12 cellular contexts compared by ENCODE assay signal in genomic region chr3:125651246-125651645, GRCh38. TPM values are rescaled to one million over a fixed set of nuclear protein-coding genes. Genes with fewer than 3 reads are reported as not detected.
DNase-seq lines count a peak whose midpoint lies in the region; ATAC-seq and TF ChIP-seq lines count a peak whose summit lies in the region.
"Had no signal": no experiment of that assay in that cellular context is flagged by ENCODE, and none has a peak within 500 bp of the region (broad histone marks: within the 10 kb centered on the region; RNA-seq: fewer than 3 reads in every experiment).

No MANE protein-coding gene starts in this region.

- no peak overlapping the region for H3K4me2 ChIP-seq in mammary epithelial cell (ENCODE audit: insufficient read depth, low read depth, low read length)
- no peak overlapping the region for H3K4me2 ChIP-seq in smooth muscle cell

- H3K27ac ChIP-seq in mammary epithelial cell (ENCODE audit: insufficient read depth, low read depth, low read length) (no peak overlapping the region), lung (ENCODE audit: low read depth in 1 of 2, low read length in 1 of 2) (peak overlapping the region in 1 of 2 donors; percentile 32), smooth muscle cell (ENCODE audit: low read depth) (no peak overlapping the region)
- H3K27ac ChIP-seq: right atrium auricular region had no signal

- H3K79me2 ChIP-seq in mammary epithelial cell (ENCODE audit: insufficient read depth, low read length) (no peaks in the 10 kb centered on the region), smooth muscle cell (ENCODE audit: low read depth) (no peaks in the 10 kb centered on the region)

- H3F3A ChIP-seq in smooth muscle cell (ENCODE audit: low read depth): no peaks in the 10 kb centered on the region

- no peaks in the 10 kb centered on the region for H3K4me1 Mint-ChIP-seq in activated CD4-positive, alpha-beta T cell treated with anti-CD3 and anti-CD28 coated beads for 36 hours

- WGBS in mammary epithelial cell (ENCODE audit: low coverage, missing lambda C conversion rate): 81% methylated on average over 5 of the region's 5 CpGs
- 70 to 79% methylated on average over 5 of the region's 5 CpGs for WGBS in lung, 2 donors
- WGBS in smooth muscle cell (ENCODE audit: low lambda C conversion rate): 75% methylated on average over 5 of the region's 5 CpGs

- H3K36me3 ChIP-seq in mammary epithelial cell (ENCODE audit: insufficient read depth, low read length): no peaks in the 10 kb centered on the region
- no peaks in the 10 kb centered on the region for H3K36me3 ChIP-seq in lung (ENCODE audit: control insufficient read depth in 2 of 2, insufficient read depth in 2 of 2, low read length in 2 of 2)
- no peaks in the 10 kb centered on the region for H3K36me3 ChIP-seq in smooth muscle cell (ENCODE audit: low read depth)
- H3K36me3 ChIP-seq: HAP-1, right atrium auricular region had no signal

- dilution Hi-C loops in mammary epithelial cell (cut with HindIII; ENCODE audit: low sequenced_read_pairs): no loop called here

- H3K9ac ChIP-seq in mammary epithelial cell (ENCODE audit: insufficient read depth, low read length) (no peak overlapping the region), smooth muscle cell (ENCODE audit: low read depth) (no peak overlapping the region)

- H2AFZ ChIP-seq in mammary epithelial cell (ENCODE audit: low read depth, low read length) (no peak overlapping the region), smooth muscle cell (ENCODE audit: low read depth) (no peak overlapping the region)

- in situ Hi-C loops in mammary epithelial cell (cut with MboI; ENCODE audit: low sequenced_read_pairs in 2 of 2): no loop called here

- CTCF ChIA-PET in mammary epithelial cell (lab: Charles Lee; ENCODE audit: low non-redundant PET): no interaction called here
- CTCF ChIA-PET in activated CD4-positive, alpha-beta T cell treated with anti-CD3 and anti-CD28 coated beads for 36 hours (lab: Charles Lee): no interaction called here

- H3K27me3 Mint-ChIP-seq in activated CD4-positive, alpha-beta T cell treated with anti-CD3 and anti-CD28 coated beads for 36 hours: no peaks in the 10 kb centered on the region

- H3K36me3 Mint-ChIP-seq in activated CD4-positive, alpha-beta T cell treated with anti-CD3 and anti-CD28 coated beads for 36 hours (ENCODE audit: low read depth): no peaks in the 10 kb centered on the region

- POLR2A ChIA-PET in activated CD4-positive, alpha-beta T cell treated with anti-CD3 and anti-CD28 coated beads for 36 hours (lab: Charles Lee): interaction anchor here (0.7 kb wide), 1 partner anchor 1512 kb away, joined by 6 read pairs; no protein-coding TSS in a partner anchor

- DNase-seq in EH (ENCODE audit: low read depth) (peak; percentile 65), M059J (ENCODE audit: low read depth) (peak; percentile 52), mammary epithelial cell (peak; percentile 42), lung (ENCODE audit: low spot score) (peak; percentile 51), smooth muscle cell (lab: John Stamatoyannopoulos, UW; ENCODE audit: unreplicated experiment) (no peak)
- DNase-seq in activated CD4-positive, alpha-beta T cell treated with anti-CD3 and anti-CD28 coated beads for 36 hours: no peak
- DNase-seq: endodermal cell, NCI-H2081 treated with DMSO at 0.1 percent for 48 hours had no signal

- intact Hi-C loops in mammary epithelial cell (cut with micrococcal nuclease): no loop called here
- intact Hi-C loops in activated CD4-positive, alpha-beta T cell treated with anti-CD3 and anti-CD28 coated beads for 36 hours (cut with DNase I, micrococcal nuclease): no loop called here

- TF ChIP-seq CTCF in mammary epithelial cell (conservative IDR thresholded peaks at IDR 0.05 in 1 of 2, IDR thresholded peaks at IDR 0.05 in 1 of 2; ENCODE audit: extremely low read depth in 1 of 2, insufficient read depth in 1 of 2, low read depth in 1 of 2, low read length in 2 of 2): no peak
- no peak for TF ChIP-seq CTCF in lung (IDR thresholded peaks at IDR 0.05; ENCODE audit: control extremely low read depth, extremely low read depth)
- no peak for TF ChIP-seq CTCF in smooth muscle cell (IDR thresholded peaks at IDR 0.05; ENCODE audit: borderline replicate concordance, insufficient read depth, poor library complexity, severe bottlenecking)

- H3K27ac Mint-ChIP-seq in activated CD4-positive, alpha-beta T cell treated with anti-CD3 and anti-CD28 coated beads for 36 hours: no peak overlapping the region
- H3K27ac Mint-ChIP-seq: endodermal cell had no signal

- no peaks in the 10 kb centered on the region for H3K9me3 Mint-ChIP-seq in activated CD4-positive, alpha-beta T cell treated with anti-CD3 and anti-CD28 coated beads for 36 hours (ENCODE audit: low read depth)
- H3K9me3 Mint-ChIP-seq: endodermal cell had no signal

- no peaks in the 10 kb centered on the region for H4K20me1 ChIP-seq in mammary epithelial cell (ENCODE audit: insufficient read depth, low read length)
- no peaks in the 10 kb centered on the region for H4K20me1 ChIP-seq in smooth muscle cell (ENCODE audit: low read depth)

- H3K4me1 ChIP-seq in mammary epithelial cell (ENCODE audit: insufficient read depth, low read length) (peaks cover 16% of the 10 kb centered on the region), lung (ENCODE audit: control insufficient read depth in 2 of 2, insufficient read depth in 2 of 2, low read length in 2 of 2) (peaks cover 0 to 9% of the 10 kb centered on the region in 2 donors), smooth muscle cell (ENCODE audit: low read depth) (no peaks in the 10 kb centered on the region)
- H3K4me1 ChIP-seq: HAP-1, right atrium auricular region had no signal

- H3K4me3 ChIP-seq in mammary epithelial cell (replicated peaks in 1 of 3; ENCODE audit: insufficient read depth in 1 of 3, low read depth in 2 of 3, low read length in 3 of 3): no peak overlapping the region
- no peak overlapping the region for H3K4me3 ChIP-seq in lung
- no peak overlapping the region for H3K4me3 ChIP-seq in smooth muscle cell
- H3K4me3 ChIP-seq: HAP-1, right atrium auricular region had no signal

- BruUV-seq in mammary epithelial cell (replicated peaks; lab: Mats Ljungman, UMichigan): no TSS peak

- H3K27me3 ChIP-seq in mammary epithelial cell (ENCODE audit: insufficient read depth, low read length) (no peaks in the 10 kb centered on the region), lung (ENCODE audit: control insufficient read depth, insufficient read depth) (no peaks in the 10 kb centered on the region), smooth muscle cell (ENCODE audit: low read depth) (no peaks in the 10 kb centered on the region)
- H3K27me3 ChIP-seq: right atrium auricular region had no signal

- no peaks in the 10 kb centered on the region for H3K9me3 ChIP-seq in mammary epithelial cell (replicated peaks; ENCODE audit: insufficient read depth, low read length)
- H3K9me3 ChIP-seq in lung (ENCODE audit: control insufficient read depth in 2 of 2, insufficient read depth in 1 of 2, low read length in 1 of 2): no peaks in the 10 kb centered on the region
- H3K9me3 ChIP-seq in smooth muscle cell (replicated peaks; ENCODE audit: low read depth): no peaks in the 10 kb centered on the region
- H3K9me3 ChIP-seq: HAP-1, right atrium auricular region had no signal

- no peak overlapping the region for H3K4me3 Mint-ChIP-seq in activated CD4-positive, alpha-beta T cell treated with anti-CD3 and anti-CD28 coated beads for 36 hours
- H3K4me3 Mint-ChIP-seq: endodermal cell had no signal

- ATAC-seq in lung (ENCODE audit: insufficient read depth, low FRiP score) (no peak), HG02970 (IDR thresholded peaks at IDR 0.05; ENCODE audit: low FRiP score, unreplicated experiment) (no peak), GM21723 (IDR thresholded peaks at IDR 0.05; ENCODE audit: unreplicated experiment) (no peak)
- no peak for ATAC-seq in activated CD4-positive, alpha-beta T cell treated with anti-CD3 and anti-CD28 coated beads for 36 hours

RNA-seq across cellular contexts. Expression of gene OSBPL11, which starts 55.9 kb away (rescaled TPM):
- total RNA-seq in M059J (2014; rRNA removed; shearing (Covaris generic)): 9.3 and 16.4 TPM in 2 replicates
- total RNA-seq in mammary epithelial cell (10 to 100 TPM; 11.8 to 14.1 TPM), lung (10 to 100 TPM; 18.1 to 18.9 TPM), smooth muscle cell (13.4 and 14.9 TPM in 2 replicates)
- polyA plus RNA-seq in mammary epithelial cell (6.0 TPM), lung (10 to 100 TPM in 1 of 2 donors, 1 to 10 TPM in 1; 9.5 to 14.4 TPM), smooth muscle cell (7.4 and 7.7 TPM in 2 replicates)
- 6.7 TPM for polyA minus RNA-seq in mammary epithelial cell
- total RNA-seq in activated CD4-positive, alpha-beta T cell treated with anti-CD3 and anti-CD28 coated beads for 36 hours: 1 to 10 TPM; 9.0 to 9.3 TPM

Comparison
In these comparisons a context has a peak if more than half of its experiments do, and no peak if none do; other contexts are left out.
1. DNase-seq: peak in EH (single experiment), M059J (single experiment), mammary epithelial cell (single experiment) and lung (single experiment); none in smooth muscle cell (single experiment) and activated CD4-positive, alpha-beta T cell treated with anti-CD3 and anti-CD28 coated beads for 36 hours (single experiment).